Comparison of ENCODE assay signal across 9 cellular contexts in the genomic region with DNA sequence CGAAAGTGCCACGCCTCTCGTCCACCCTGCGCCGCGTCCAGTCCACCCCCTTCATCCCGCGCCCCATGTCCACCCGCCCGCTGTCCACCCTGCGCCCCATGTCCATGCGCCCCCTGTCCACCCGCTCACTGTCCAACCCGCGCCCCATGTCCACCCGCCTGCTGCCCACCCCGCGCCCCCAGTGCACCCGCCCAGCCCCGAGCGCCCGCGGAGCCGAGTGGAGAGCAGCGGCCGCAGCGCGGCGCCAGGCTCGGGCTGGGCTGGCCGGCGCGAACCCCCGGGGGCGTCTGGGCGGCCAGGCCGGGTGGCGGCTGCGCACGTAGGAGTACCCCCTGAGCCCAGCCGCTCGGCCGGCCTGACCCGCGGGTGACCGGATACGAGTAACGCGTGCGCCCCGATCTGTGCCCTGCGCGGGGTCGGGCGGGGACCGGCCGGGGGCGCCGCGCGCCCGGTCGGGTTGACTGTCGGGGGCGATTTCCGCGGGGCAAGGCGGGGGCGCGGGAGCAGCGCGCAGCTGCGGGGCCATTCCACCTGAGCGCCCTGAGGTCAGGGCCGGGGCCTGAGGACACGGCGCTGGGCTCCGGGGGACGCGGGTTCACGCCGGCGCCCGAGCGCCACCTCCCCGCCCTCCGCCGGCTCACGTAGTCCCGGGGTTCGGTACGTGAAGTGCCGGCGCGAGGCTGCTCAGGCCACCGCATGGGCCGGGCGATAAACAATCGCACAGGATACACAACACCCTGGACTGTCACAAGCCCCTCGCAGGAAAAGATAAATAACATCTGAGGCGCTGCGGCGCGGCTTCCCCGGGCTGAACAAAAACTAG. TPM values are rescaled to one million over a fixed set of nuclear protein-coding genes. Genes with fewer than 3 reads are reported as not detected.
DNase-seq lines count a peak whose midpoint lies in the region; ATAC-seq lines count a peak whose summit lies in the region.
"Had no signal": no experiment of that assay in that cellular context is flagged by ENCODE, and none has a peak within 500 bp of the region (broad histone marks: within the 10 kb centered on the region; RNA-seq: fewer than 3 reads in every experiment).

No MANE protein-coding gene starts in this region.

- no peaks in the 10 kb centered on the region for H3K9me3 Mint-ChIP-seq in activated T-cell treated with anti-CD3 and anti-CD28 coated beads, Interleukin-2, amount 50 U/mL, for 4 hours

- H3K4me3 Mint-ChIP-seq in activated T-cell treated with anti-CD3 and anti-CD28 coated beads, Interleukin-2, amount 50 U/mL, for 4 hours, result peak overlapping the region; percentile 48

- peaks cover 6% of the 10 kb centered on the region for H3K4me1 Mint-ChIP-seq in activated T-cell treated with anti-CD3 and anti-CD28 coated beads, Interleukin-2, amount 50 U/mL, for 4 hours (ENCODE audit: low read depth)

- intact Hi-C loops in sciatic nerve (cut with DNase I), result no loop called here

- peak; percentile 47 to 51 for ATAC-seq in activated T-cell treated with anti-CD3 and anti-CD28 coated beads, Interleukin-2, amount 50 U/mL, for 4 hours
- ATAC-seq in sciatic nerve (peak; percentile 46), HG02970 (IDR thresholded peaks at IDR 0.05; ENCODE audit: low FRiP score, unreplicated experiment) (no peak), GM21515 (IDR thresholded peaks at IDR 0.05; ENCODE audit: unreplicated experiment) (no peak)

- no peaks in the 10 kb centered on the region for H3K36me3 Mint-ChIP-seq in activated T-cell treated with anti-CD3 and anti-CD28 coated beads, Interleukin-2, amount 50 U/mL, for 4 hours (ENCODE audit: insufficient read depth)
- H3K36me3 Mint-ChIP-seq: CD4-positive, CD25-positive, alpha-beta regulatory T cell had no signal

- peaks cover 27% of the 10 kb centered on the region for H3K27me3 Mint-ChIP-seq in activated T-cell treated with anti-CD3 and anti-CD28 coated beads, Interleukin-2, amount 50 U/mL, for 4 hours (ENCODE audit: low read depth)

- DNase-seq in NCI-H82 (lab: John Stamatoyannopoulos, UW) (peak; percentile 26), NCI-H82 treated with DMSO at 0.1 percent for 48 hours (lab: John Stamatoyannopoulos, UW; ENCODE audit: unreplicated experiment) (no peak), hepatic stellate cell (ENCODE audit: low spot score) (peak; percentile 20), sciatic nerve (ENCODE audit: low spot score) (no peak), NCI-H187 treated with DMSO at 0.1 percent for 48 hours (lab: John Stamatoyannopoulos, UW) (no peak)
- DNase-seq in activated T-cell treated with anti-CD3 and anti-CD28 coated beads, Interleukin-2, amount 50 U/mL, for 4 hours, result no peak
- DNase-seq: CD4-positive, CD25-positive, alpha-beta regulatory T cell had no signal

RNA-seq across cellular contexts. Expression of gene FLT1, which starts 37.5 kb away (rescaled TPM):
- 10 to 100 TPM; 14.7 to 29.0 (median 18.8) TPM for total RNA-seq in activated T-cell treated with anti-CD3 and anti-CD28 coated beads, Interleukin-2, amount 50 U/mL, for 4 hours
- total RNA-seq in sciatic nerve, result 84.8 TPM

Comparison
In these comparisons a context has a peak if more than half of its experiments do, and no peak if none do; other contexts are left out.
1. DNase-seq: peak in NCI-H82 (single experiment) and hepatic stellate cell (single experiment); none in NCI-H82 treated with DMSO at 0.1 percent for 48 hours (single experiment), activated T-cell treated with anti-CD3 and anti-CD28 coated beads, Interleukin-2, amount 50 U/mL, for 4 hours (single experiment), sciatic nerve (single experiment) and NCI-H187 treated with DMSO at 0.1 percent for 48 hours (single experiment).
2. ATAC-seq: peak in activated T-cell treated with anti-CD3 and anti-CD28 coated beads, Interleukin-2, amount 50 U/mL, for 4 hours (2 of 2) and sciatic nerve (single experiment); none in HG02970 (single experiment) and GM21515 (single experiment).